8 cellular contexts compared by ENCODE assay signal in the genomic region with DNA sequence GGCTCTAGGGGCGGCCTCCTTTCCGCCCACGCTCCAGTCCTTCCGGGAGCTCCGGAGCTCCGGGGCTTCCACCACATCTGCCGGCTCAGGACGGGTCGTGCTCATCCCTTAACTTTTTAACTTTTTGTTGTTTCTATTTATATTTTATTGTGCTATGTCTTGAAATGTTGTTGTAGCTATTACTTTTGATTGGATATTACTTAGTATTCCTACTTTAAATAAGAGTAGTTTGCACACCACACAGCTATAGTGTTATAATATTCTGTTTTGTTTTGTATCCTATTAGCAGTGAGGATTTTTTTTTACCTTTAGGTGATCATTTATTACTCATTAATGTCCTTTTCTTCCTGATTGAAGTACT.
A peak's percentile ranks its signal among the peaks of the same experiment; 100 is the strongest.
DNase-seq lines count a peak whose midpoint lies in the region; ATAC-seq and TF ChIP-seq lines count a peak whose summit lies in the region.
"Not testable (repeated sequence)": the region's sequence is repeated elsewhere in the genome, so short reads cannot be mapped to it uniquely, and the experiment has no call there.

No MANE protein-coding gene starts in this region.

- H3K36me3 Mint-ChIP-seq in CD4-positive, alpha-beta memory T cell; activated naive CD8-positive, alpha-beta T cell treated with anti-CD3 and anti-CD28 coated beads, Interleukin-2, amount 10 ng/mL, durations not matched to agents 7 days and 5 days: not testable (repeated sequence)

- CTCF ChIA-PET in CD4-positive, alpha-beta memory T cell (lab: Charles Lee; ENCODE audit: partially characterized antibody), result not testable (repeated sequence)

- TF ChIP-seq EP300 in suprapubic skin (IDR thresholded peaks at IDR 0.05), result not testable (repeated sequence)

- intact Hi-C loops in CD4-positive, alpha-beta memory T cell (cut with micrococcal nuclease), result not testable (repeated sequence)

- peaks cover 23 to 43% (median 31%) of the 10 kb centered on the region in 4 donors for H3K4me1 Mint-ChIP-seq in CD4-positive, alpha-beta memory T cell
- H3K4me1 Mint-ChIP-seq in activated naive CD8-positive, alpha-beta T cell treated with anti-CD3 and anti-CD28 coated beads, Interleukin-2, amount 10 ng/mL, durations not matched to agents 7 days and 5 days, result peaks cover 23% of the 10 kb centered on the region

- H3K4me3 ChIP-seq in CD4-positive, alpha-beta memory T cell (ENCODE audit: low read length in 2 of 2), result peak overlapping the region in 1 of 2 donors; percentile 54
- H3K4me3 ChIP-seq in SK-N-MC (peak overlapping the region; percentile 60), endocrine pancreas (ENCODE audit: control insufficient read depth, insufficient read depth, low read length) (peak overlapping the region; percentile 18), iPS-18a (ENCODE audit: low read length) (peak overlapping the region; percentile 67), neuron (ENCODE audit: low read length) (peak overlapping the region; percentile 59), suprapubic skin (peak overlapping the region; percentile 69)

- WGBS in suprapubic skin, result 9% methylated on average over 9 of the region's 9 CpGs

- H3K4me1 ChIP-seq in CD4-positive, alpha-beta memory T cell (ENCODE audit: insufficient read depth, low read length), result peaks cover 19% of the 10 kb centered on the region
- H3K4me1 ChIP-seq in endocrine pancreas (ENCODE audit: control insufficient read depth, insufficient read depth, low read length); iPS-18a (ENCODE audit: control insufficient read depth, low read depth, low read length); neuron (ENCODE audit: insufficient read depth, low read length): not testable (repeated sequence)
- H3K4me1 ChIP-seq in suprapubic skin, result peaks cover 42% of the 10 kb centered on the region

- POLR2A ChIA-PET in CD4-positive, alpha-beta memory T cell (lab: Charles Lee; ENCODE audit: partially characterized antibody), result not testable (repeated sequence)
- POLR2A ChIA-PET in activated naive CD8-positive, alpha-beta T cell treated with anti-CD3 and anti-CD28 coated beads, Interleukin-2, amount 10 ng/mL, durations not matched to agents 7 days and 5 days (lab: Charles Lee), result interaction anchor here (1.1 to 1.9 kb wide), 2 partner anchors 36 to 1015 kb away, joined by 3 to 8 read pairs; no protein-coding TSS in a partner anchor

- H2AFZ ChIP-seq in neuron (ENCODE audit: low read depth, low read length), result peak overlapping the region; percentile 85

- not testable (repeated sequence) for H3K9ac ChIP-seq in SK-N-MC (ENCODE audit: insufficient read length)
- peak overlapping the region; percentile 60 for H3K9ac ChIP-seq in endocrine pancreas (ENCODE audit: control insufficient read depth, insufficient read depth, low read length)
- H3K9ac ChIP-seq in iPS-18a (ENCODE audit: low read length), result peak overlapping the region; percentile 40

- peaks cover 46 to 58% of the 10 kb centered on the region in 2 donors for H3K27me3 Mint-ChIP-seq in CD4-positive, alpha-beta memory T cell
- H3K27me3 Mint-ChIP-seq in activated naive CD8-positive, alpha-beta T cell treated with anti-CD3 and anti-CD28 coated beads, Interleukin-2, amount 10 ng/mL, durations not matched to agents 7 days and 5 days, result peaks cover 49% of the 10 kb centered on the region

- not testable (repeated sequence) for H3K9me3 ChIP-seq in CD4-positive, alpha-beta memory T cell (ENCODE audit: control insufficient read depth in 1 of 2, low read length in 2 of 2); SK-N-MC (ENCODE audit: low read depth, low read length); endocrine pancreas (ENCODE audit: control insufficient read depth, low read length); iPS-18a (ENCODE audit: control insufficient read depth, low read depth, low read length); neuron (ENCODE audit: low read length); suprapubic skin

- H3K9me3 Mint-ChIP-seq in CD4-positive, alpha-beta memory T cell, result peaks cover 2 to 20% (median 9%) of the 10 kb centered on the region in 8 donors
- H3K9me3 Mint-ChIP-seq in activated naive CD8-positive, alpha-beta T cell treated with anti-CD3 and anti-CD28 coated beads, Interleukin-2, amount 10 ng/mL, durations not matched to agents 7 days and 5 days, result not testable (repeated sequence)

- H3K27ac Mint-ChIP-seq in CD4-positive, alpha-beta memory T cell, result not testable (repeated sequence)
- H3K27ac Mint-ChIP-seq in activated naive CD8-positive, alpha-beta T cell treated with anti-CD3 and anti-CD28 coated beads, Interleukin-2, amount 10 ng/mL, durations not matched to agents 7 days and 5 days, result peak overlapping the region; percentile 29

- H3K27me3 ChIP-seq in CD4-positive, alpha-beta memory T cell (ENCODE audit: insufficient read depth, low read length), result peaks cover 13% of the 10 kb centered on the region
- H3K27me3 ChIP-seq in endocrine pancreas (ENCODE audit: control insufficient read depth, insufficient read depth, low read length), result not testable (repeated sequence)
- H3K27me3 ChIP-seq in iPS-18a (ENCODE audit: control insufficient read depth, insufficient read depth, low read length), result peaks cover 85% of the 10 kb centered on the region
- H3K27me3 ChIP-seq in neuron (ENCODE audit: insufficient read depth, low read length), result peaks cover 33% of the 10 kb centered on the region
- H3K27me3 ChIP-seq in suprapubic skin, result peaks cover 63% of the 10 kb centered on the region

- H3K4me3 Mint-ChIP-seq in CD4-positive, alpha-beta memory T cell, result peak overlapping the region; percentile 56 to 83 (median 74)
- H3K4me3 Mint-ChIP-seq in activated naive CD8-positive, alpha-beta T cell treated with anti-CD3 and anti-CD28 coated beads, Interleukin-2, amount 10 ng/mL, durations not matched to agents 7 days and 5 days, result peak overlapping the region; percentile 79

- H3K36me3 ChIP-seq in CD4-positive, alpha-beta memory T cell (ENCODE audit: insufficient read depth, low read length); SK-N-MC (ENCODE audit: insufficient read depth, low read length); endocrine pancreas (ENCODE audit: control insufficient read depth, insufficient read depth, low read length); iPS-18a (ENCODE audit: control insufficient read depth, low read depth, low read length); neuron (ENCODE audit: insufficient read depth, low read length); suprapubic skin: not testable (repeated sequence)

- peak; percentile 1 for ATAC-seq in HG02840 (IDR thresholded peaks at IDR 0.05; ENCODE audit: low FRiP score, unreplicated experiment)
- not testable (repeated sequence) for ATAC-seq in activated naive CD8-positive, alpha-beta T cell treated with anti-CD3 and anti-CD28 coated beads, Interleukin-2, amount 10 ng/mL, durations not matched to agents 7 days and 5 days (ENCODE audit: low read depth)

- not testable (repeated sequence) for DNase-seq in CD4-positive, alpha-beta memory T cell; SK-N-MC (ENCODE audit: low read depth, low spot score); activated naive CD8-positive, alpha-beta T cell treated with anti-CD3 and anti-CD28 coated beads, Interleukin-2, amount 10 ng/mL, durations not matched to agents 7 days and 5 days; suprapubic skin (ENCODE audit: low spot score in 2 of 2)

- TF ChIP-seq POLR2A in suprapubic skin (IDR thresholded peaks at IDR 0.05), result not testable (repeated sequence)

- not testable (repeated sequence) for TF ChIP-seq CTCF in suprapubic skin (IDR thresholded peaks at IDR 0.05)

- H3K27ac ChIP-seq in CD4-positive, alpha-beta memory T cell (ENCODE audit: low read depth, low read length); SK-N-MC; iPS-18a (ENCODE audit: low read length): not testable (repeated sequence)
- peak overlapping the region; percentile 81 for H3K27ac ChIP-seq in suprapubic skin
